8 cellular contexts compared by ENCODE assay signal in the genomic region with DNA sequence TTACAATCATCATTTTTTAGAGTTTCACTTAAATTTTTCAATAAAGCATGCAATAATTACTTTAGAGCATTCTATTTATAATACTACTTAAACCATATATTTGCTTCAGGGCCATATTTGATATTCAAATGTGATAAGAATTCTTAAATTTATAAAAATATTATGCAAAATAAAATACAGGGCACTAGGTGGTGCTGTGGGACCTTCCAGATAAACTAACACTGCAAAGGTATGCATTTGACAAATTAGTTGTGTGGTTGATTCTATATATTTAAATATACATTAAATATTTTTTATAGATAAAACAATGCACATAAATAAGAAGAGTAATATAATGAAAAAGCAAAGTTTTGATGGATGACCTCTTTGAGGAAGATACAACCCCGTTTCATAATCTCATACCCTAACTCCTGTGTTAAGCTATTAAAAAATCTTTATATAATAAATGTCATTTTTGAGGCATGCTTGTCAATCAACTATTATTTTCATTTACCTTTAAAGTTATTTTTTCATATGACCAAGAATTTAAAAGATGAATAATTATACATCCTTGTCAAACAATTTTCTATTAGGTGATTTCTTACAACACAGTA.
DNase-seq lines count a peak whose midpoint lies in the region; TF ChIP-seq lines count a peak whose summit lies in the region.

No MANE protein-coding gene starts in this region.

- no peak overlapping the region for H3K4me2 ChIP-seq in Karpas-422 (ENCODE audit: low read depth, low read length, poor library complexity, severe bottlenecking)

- WGBS in lower leg skin, 2 donors, result 89 to 93% methylated on average over 1 of the region's 1 CpG

- H3K36me3 Mint-ChIP-seq in activated CD4-positive, alpha-beta T cell treated with anti-CD3 and anti-CD28 coated beads, Interleukin-2, amount 10 ng/mL, durations not matched to agents 7 days and 5 days (ENCODE audit: low read depth), result no peaks in the 10 kb centered on the region
- H3K36me3 Mint-ChIP-seq in glutamatergic neuron (ENCODE audit: unreplicated experiment), result no peaks in the 10 kb centered on the region

- intact Hi-C loops in tibial artery (cut with DNase I; ENCODE audit: low total_unique reads), result no loop called here
- intact Hi-C loops in lower leg skin (cut with DNase I; ENCODE audit: low total_unique reads), result no loop called here

- H3K27me3 ChIP-seq in Karpas-422 (ENCODE audit: low read length), result no peaks in the 10 kb centered on the region
- H3K27me3 ChIP-seq in tibial artery, result no peaks in the 10 kb centered on the region

- no peak overlapping the region for H3K9ac ChIP-seq in Karpas-422 (ENCODE audit: low read length)

- H3K27ac Mint-ChIP-seq in activated CD4-positive, alpha-beta T cell treated with anti-CD3 and anti-CD28 coated beads, Interleukin-2, amount 10 ng/mL, durations not matched to agents 7 days and 5 days, result no peak overlapping the region
- H3K27ac Mint-ChIP-seq in glutamatergic neuron (ENCODE audit: unreplicated experiment), result no peak overlapping the region

- peak; percentile 76 for TF ChIP-seq CTCF in glutamatergic neuron (IDR thresholded peaks at IDR 0.05; ENCODE audit: partially characterized antibody, unreplicated experiment)
- TF ChIP-seq CTCF in tibial artery (IDR thresholded peaks at IDR 0.05), result peak; percentile 30 to 58
- no peak for TF ChIP-seq CTCF in lower leg skin (IDR thresholded peaks at IDR 0.05)

- H3K4me1 ChIP-seq in Karpas-422 (ENCODE audit: low read length) (peaks cover 6% of the 10 kb centered on the region), tibial artery (no peaks in the 10 kb centered on the region)

- no peak overlapping the region for H2AFZ ChIP-seq in Karpas-422 (ENCODE audit: low read length)

- no peaks in the 10 kb centered on the region for H3K9me2 ChIP-seq in Karpas-422 (replicated peaks; ENCODE audit: insufficient read depth, low read length)

- H3K79me2 ChIP-seq in Karpas-422 (ENCODE audit: low read length), result no peaks in the 10 kb centered on the region

- CTCF ChIA-PET in activated CD4-positive, alpha-beta T cell treated with anti-CD3 and anti-CD28 coated beads, Interleukin-2, amount 10 ng/mL, durations not matched to agents 7 days and 5 days (lab: Charles Lee), result no interaction called here

- no peaks in the 10 kb centered on the region for H3K4me1 Mint-ChIP-seq in activated CD4-positive, alpha-beta T cell treated with anti-CD3 and anti-CD28 coated beads, Interleukin-2, amount 10 ng/mL, durations not matched to agents 7 days and 5 days
- H3K4me1 Mint-ChIP-seq in glutamatergic neuron (ENCODE audit: low read depth, unreplicated experiment), result peaks cover 6% of the 10 kb centered on the region

- no peaks in the 10 kb centered on the region for H3K9me3 Mint-ChIP-seq in activated CD4-positive, alpha-beta T cell treated with anti-CD3 and anti-CD28 coated beads, Interleukin-2, amount 10 ng/mL, durations not matched to agents 7 days and 5 days
- H3K9me3 Mint-ChIP-seq in glutamatergic neuron (ENCODE audit: unreplicated experiment), result no peaks in the 10 kb centered on the region

- H3K9me3 ChIP-seq in Karpas-422 (ENCODE audit: low read length) (no peaks in the 10 kb centered on the region), tibial artery (no peaks in the 10 kb centered on the region)

- H3K27ac ChIP-seq in Karpas-422 (ENCODE audit: low read length), result no peak overlapping the region
- H3K27ac ChIP-seq in tibial artery, result no peak overlapping the region

- no peak for TF ChIP-seq POLR2A in lower leg skin (IDR thresholded peaks at IDR 0.05)

- peak; percentile 51 for DNase-seq in NCI-H82 (lab: John Stamatoyannopoulos, UW)
- no peak for DNase-seq in NCI-H82 treated with DMSO at 0.1 percent for 48 hours (lab: John Stamatoyannopoulos, UW; ENCODE audit: unreplicated experiment)
- peak; percentile 88 for DNase-seq in Karpas-422
- peak; percentile 38 for DNase-seq in activated CD4-positive, alpha-beta T cell treated with anti-CD3 and anti-CD28 coated beads, Interleukin-2, amount 10 ng/mL, durations not matched to agents 7 days and 5 days
- DNase-seq in glutamatergic neuron, result no peak
- no peak for DNase-seq in tibial artery
- DNase-seq in NCI-H128 (lab: John Stamatoyannopoulos, UW; ENCODE audit: unreplicated experiment), result no peak
- DNase-seq in lower leg skin (ENCODE audit: low spot score in 2 of 2), result no peak

- no peaks in the 10 kb centered on the region for H3K27me3 Mint-ChIP-seq in activated CD4-positive, alpha-beta T cell treated with anti-CD3 and anti-CD28 coated beads, Interleukin-2, amount 10 ng/mL, durations not matched to agents 7 days and 5 days
- H3K27me3 Mint-ChIP-seq in glutamatergic neuron (ENCODE audit: unreplicated experiment), result no peaks in the 10 kb centered on the region

- H3K4me3 ChIP-seq in Karpas-422 (ENCODE audit: low read length) (no peak overlapping the region), tibial artery (no peak overlapping the region), lower leg skin (ENCODE audit: low read depth, poor library complexity, severe bottlenecking) (no peak overlapping the region)

- H4K20me1 ChIP-seq in Karpas-422 (ENCODE audit: insufficient read depth, low read depth, low read length), result peaks cover 8% of the 10 kb centered on the region

- H3K4me3 Mint-ChIP-seq in activated CD4-positive, alpha-beta T cell treated with anti-CD3 and anti-CD28 coated beads, Interleukin-2, amount 10 ng/mL, durations not matched to agents 7 days and 5 days, result no peak overlapping the region
- no peak overlapping the region for H3K4me3 Mint-ChIP-seq in glutamatergic neuron (ENCODE audit: unreplicated experiment)

- POLR2A ChIA-PET in activated CD4-positive, alpha-beta T cell treated with anti-CD3 and anti-CD28 coated beads, Interleukin-2, amount 10 ng/mL, durations not matched to agents 7 days and 5 days (lab: Charles Lee), result no interaction called here

- no peaks in the 10 kb centered on the region for H3K36me3 ChIP-seq in Karpas-422 (ENCODE audit: insufficient read depth, low read length)
- no peaks in the 10 kb centered on the region for H3K36me3 ChIP-seq in tibial artery

Comparison
In these comparisons a context has a peak if more than half of its experiments do, and no peak if none do; other contexts are left out.
1. DNase-seq: peak in NCI-H82 (single experiment), Karpas-422 (single experiment) and activated CD4-positive, alpha-beta T cell treated with anti-CD3 and anti-CD28 coated beads, Interleukin-2, amount 10 ng/mL, durations not matched to agents 7 days and 5 days (single experiment); none in NCI-H82 treated with DMSO at 0.1 percent for 48 hours (single experiment), glutamatergic neuron (single experiment), tibial artery (0 of 2), NCI-H128 (single experiment) and lower leg skin (0 of 2).
2. CTCF ChIP-seq: peak in glutamatergic neuron (single experiment) and tibial artery (2 of 2); none in lower leg skin (0 of 3).